22 cellular contexts compared by ENCODE assay signal in the genomic region with DNA sequence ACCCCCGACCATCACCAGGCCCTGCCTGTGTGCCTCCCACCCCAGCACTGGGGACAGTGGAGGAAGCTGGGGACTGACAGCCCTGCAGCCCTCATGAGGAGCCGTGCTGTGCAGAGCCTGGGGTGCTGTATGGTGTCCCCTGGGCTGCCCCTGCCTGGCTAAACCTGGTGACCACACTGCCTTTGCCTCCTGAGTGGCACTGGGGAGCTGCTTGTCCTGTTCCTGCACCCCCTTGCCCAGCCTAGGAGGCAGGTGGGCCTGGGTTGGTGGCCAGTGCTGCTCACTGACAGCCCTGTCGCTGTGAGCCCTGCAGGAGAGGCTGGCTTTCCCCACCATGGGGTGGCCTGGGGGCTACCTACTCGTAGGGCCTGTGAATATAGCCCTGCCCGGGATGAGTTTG.
"Had no signal": no experiment of that assay in that cellular context is flagged by ENCODE, and none has a peak within 500 bp of the region (broad histone marks: within the 10 kb centered on the region; RNA-seq: fewer than 3 reads in every experiment).

No MANE protein-coding gene starts in this region.

- H3K27ac Mint-ChIP-seq: dendritic cell treated with granulocyte-macrophage colony-stimulating factor and Interleukin-4, amounts not matched to agents 40 ng/mL and 50 ng/mL, for 4 days; endodermal cell; mesothelial cell of epicardium had no signal

- H3K27ac ChIP-seq: colonic mucosa, epithelial cell of prostate, esophagus squamous epithelium, gastrocnemius medialis, heart right ventricle, left lung, lower lobe of right lung had no signal

- H3K4me3 Mint-ChIP-seq: dendritic cell treated with granulocyte-macrophage colony-stimulating factor and Interleukin-4, amounts not matched to agents 40 ng/mL and 50 ng/mL, for 4 days; effector memory CD8-positive, alpha-beta T cell; endodermal cell; mesothelial cell of epicardium had no signal

- H3K27me3 ChIP-seq: colonic mucosa had no signal

- H3K4me1 ChIP-seq: colonic mucosa, gastrocnemius medialis, lower lobe of right lung had no signal

- H3K9me3 ChIP-seq: colonic mucosa, esophagus squamous epithelium, gastrocnemius medialis, heart right ventricle, left lung, lower lobe of right lung, mucosa of descending colon had no signal

- DNase-seq: colonic mucosa; cortex of kidney; effector CD8-positive, alpha-beta T cell; effector memory CD8-positive, alpha-beta T cell; endodermal cell; erythroblast; esophagus squamous epithelium; foreskin fibroblast; foreskin melanocyte; gastrocnemius medialis; glutamatergic neuron; head of caudate nucleus; heart right ventricle; hippocampal formation; left cardiac atrium; lower lobe of right lung; mesenchymal stem cell had no signal

- H3K9me3 Mint-ChIP-seq: dendritic cell treated with granulocyte-macrophage colony-stimulating factor and Interleukin-4, amounts not matched to agents 40 ng/mL and 50 ng/mL, for 4 days; effector memory CD8-positive, alpha-beta T cell; endodermal cell; mesothelial cell of epicardium had no signal
